Comparison of ENCODE assay signal across 12 cellular contexts in the genomic region with DNA sequence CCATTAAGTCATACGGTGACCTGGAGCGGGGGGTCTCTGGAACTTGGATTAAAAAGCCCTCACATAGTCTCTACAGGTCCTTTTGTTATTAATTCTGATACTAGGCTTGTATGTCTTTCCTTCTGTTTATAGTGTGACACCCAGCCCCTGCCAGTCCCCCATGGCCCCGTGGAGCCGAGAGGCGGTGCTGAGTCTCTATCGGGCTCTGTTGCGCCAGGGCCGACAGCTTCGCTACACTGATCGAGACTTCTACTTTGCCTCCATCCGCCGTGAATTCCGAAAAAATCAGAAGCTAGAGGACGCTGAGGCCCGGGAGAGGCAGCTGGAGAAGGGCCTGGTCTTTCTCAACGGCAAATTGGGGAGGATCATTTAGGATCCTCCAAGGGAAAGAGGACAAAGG. TPM values are rescaled to one million over a fixed set of nuclear protein-coding genes. Genes with fewer than 3 reads are reported as not detected.
DNase-seq lines count a peak whose midpoint lies in the region; ATAC-seq and TF ChIP-seq lines count a peak whose summit lies in the region.
"Had no signal": no experiment of that assay in that cellular context is flagged by ENCODE, and none has a peak within 500 bp of the region (broad histone marks: within the 10 kb centered on the region; RNA-seq: fewer than 3 reads in every experiment).

No MANE protein-coding gene starts in this region.

- peak overlapping the region; percentile 92 for H3K27ac Mint-ChIP-seq in CD4-positive, alpha-beta T cell
- peak overlapping the region; percentile 34 for H3K27ac Mint-ChIP-seq in activated naive CD8-positive, alpha-beta T cell
- H3K27ac Mint-ChIP-seq in naive thymus-derived CD8-positive, alpha-beta T cell, result peak overlapping the region in 6 of 10 donors; percentile 13 to 96 (median 58)

- H3K9me3 Mint-ChIP-seq in CD4-positive, alpha-beta T cell, result no peaks in the 10 kb centered on the region
- no peaks in the 10 kb centered on the region for H3K9me3 Mint-ChIP-seq in activated naive CD8-positive, alpha-beta T cell (ENCODE audit: low read depth)
- H3K9me3 Mint-ChIP-seq in naive thymus-derived CD8-positive, alpha-beta T cell, result no peaks in the 10 kb centered on the region

- no peaks in the 10 kb centered on the region for H3K27me3 ChIP-seq in CD4-positive, alpha-beta T cell (ENCODE audit: control insufficient read depth, insufficient read depth, low read length)

- peak overlapping the region; percentile 99 for H3K4me3 ChIP-seq in HFF-Myc (replicated peaks; ENCODE audit: low read depth, low read length)

- H3K36me3 Mint-ChIP-seq in CD4-positive, alpha-beta T cell (ENCODE audit: low read depth), result peaks cover 60% of the 10 kb centered on the region
- peaks cover 8% of the 10 kb centered on the region for H3K36me3 Mint-ChIP-seq in activated naive CD8-positive, alpha-beta T cell
- peaks cover 7 to 47% (median 20%) of the 10 kb centered on the region in 3 donors for H3K36me3 Mint-ChIP-seq in naive thymus-derived CD8-positive, alpha-beta T cell

- POLR2A ChIA-PET in CD4-positive, alpha-beta T cell (lab: Charles Lee), result interaction anchor here (0.6 to 4.1 kb wide), 3 partner anchors 16 to 506 kb away, joined by 3 to 69 read pairs (median 4); partner anchors contain the start of gene ATF4
- POLR2A ChIA-PET in naive thymus-derived CD8-positive, alpha-beta T cell (lab: Charles Lee), result interaction anchor here (6.5 kb wide), 1 partner anchor 18 kb away, joined by 72 read pairs; the partner anchor contains the start of gene ATF4

- peak overlapping the region; percentile 99 for H3K4me3 Mint-ChIP-seq in CD4-positive, alpha-beta T cell
- H3K4me3 Mint-ChIP-seq in activated naive CD8-positive, alpha-beta T cell, result peak overlapping the region; percentile 98
- peak overlapping the region in 9 of 10 donors; percentile 83 to 98 (median 96) for H3K4me3 Mint-ChIP-seq in naive thymus-derived CD8-positive, alpha-beta T cell

- no peaks in the 10 kb centered on the region for H3K9me3 ChIP-seq in CD4-positive, alpha-beta T cell (ENCODE audit: control insufficient read depth, low read length)
- H3K9me3 ChIP-seq: thoracic aorta had no signal

- H3K4me1 Mint-ChIP-seq in CD4-positive, alpha-beta T cell (ENCODE audit: low read depth), result peaks cover 55% of the 10 kb centered on the region
- H3K4me1 Mint-ChIP-seq in activated naive CD8-positive, alpha-beta T cell (ENCODE audit: low read depth), result peaks cover 49% of the 10 kb centered on the region
- H3K4me1 Mint-ChIP-seq in naive thymus-derived CD8-positive, alpha-beta T cell, result peaks cover 27 to 60% (median 53%) of the 10 kb centered on the region in 4 donors

- DNase-seq in CD4-positive, alpha-beta T cell, result no peak
- DNase-seq in HFF-Myc (ENCODE audit: extremely low read depth, low read depth) (no peak), islet precursor cell (no peak), inferior parietal cortex (ENCODE audit: extremely low spot score) (no peak)
- no peak for DNase-seq in naive thymus-derived CD8-positive, alpha-beta T cell
- DNase-seq in stimulated activated CD4-positive, alpha-beta T cell treated with anti-CD3 and anti-CD28 coated beads, Interleukin-12 subunit alpha, Interleukin-12 subunit beta, amount 100 ng/mL, for 4 hours, result no peak
- DNase-seq: DMS 273 treated with DMSO at 0.1 percent for 48 hours, mesendoderm, NCI-H1694 had no signal

- CTCF ChIA-PET in CD4-positive, alpha-beta T cell (lab: Charles Lee), result interaction anchor here (0.7 to 1.5 kb wide), 3 partner anchors 10 to 104 kb away, joined by 3 to 4 read pairs (median 3); partner anchors contain the start of gene TAB1

- ATAC-seq in CD4-positive, alpha-beta T cell (ENCODE audit: poor library complexity), result no peak
- no peak for ATAC-seq in naive thymus-derived CD8-positive, alpha-beta T cell
- no peak for ATAC-seq in HG02678 (IDR thresholded peaks at IDR 0.05; ENCODE audit: unreplicated experiment)

- H3K27ac ChIP-seq in CD4-positive, alpha-beta T cell (ENCODE audit: low read depth, low read length), result no peak overlapping the region
- H3K27ac ChIP-seq: thoracic aorta had no signal

- no peak for TF ChIP-seq CTCF in CD4-positive, alpha-beta T cell (IDR thresholded peaks at IDR 0.05)
- no peak for TF ChIP-seq CTCF in HFF-Myc (IDR thresholded peaks at IDR 0.05; ENCODE audit: low read depth, low read length, missing control alignments)

- no peaks in the 10 kb centered on the region for H3K27me3 Mint-ChIP-seq in CD4-positive, alpha-beta T cell
- H3K27me3 Mint-ChIP-seq in activated naive CD8-positive, alpha-beta T cell, result no peaks in the 10 kb centered on the region
- H3K27me3 Mint-ChIP-seq in naive thymus-derived CD8-positive, alpha-beta T cell, result no peaks in the 10 kb centered on the region

- intact Hi-C loops in CD4-positive, alpha-beta T cell (cut with DNase I, micrococcal nuclease), result loop anchor here in 1 of 2 experiments (5.0 to 10.0 kb wide), 2 partner anchors 102 to 259 kb away; partner anchors contain the start of gene PDGFB

RNA-seq across cellular contexts. Expression of gene MIEF1, which starts 2.0 kb away (rescaled TPM):
- 10 to 100 TPM; 19.8 to 20.4 TPM for total RNA-seq in CD4-positive, alpha-beta T cell
- total RNA-seq in naive thymus-derived CD8-positive, alpha-beta T cell, result 10 to 100 TPM; 41.8 to 47.8 TPM
- 10 to 100 TPM; 22.2 to 35.8 (median 25.9) TPM for polyA plus RNA-seq in naive thymus-derived CD8-positive, alpha-beta T cell

RNA-seq across cellular contexts. Expression of gene ATF4, which starts 16.3 kb away (rescaled TPM):
- 100 to 1,000 TPM; 358 to 365 TPM for total RNA-seq in CD4-positive, alpha-beta T cell
- total RNA-seq in naive thymus-derived CD8-positive, alpha-beta T cell, result 100 to 1,000 TPM; 301 to 312 TPM
- 100 to 1,000 TPM in 1 of 3 donors, 10 to 100 TPM in 2; 51.9 to 122 (median 61.0) TPM for polyA plus RNA-seq in naive thymus-derived CD8-positive, alpha-beta T cell

RNA-seq across cellular contexts. Expression of gene RPS19BP1, which starts 28.5 kb away (rescaled TPM):
- total RNA-seq in CD4-positive, alpha-beta T cell, result 10 to 100 TPM; 65.8 to 69.7 TPM
- total RNA-seq in naive thymus-derived CD8-positive, alpha-beta T cell, result 10 to 100 TPM; 76.1 to 78.2 TPM
- polyA plus RNA-seq in naive thymus-derived CD8-positive, alpha-beta T cell, result 100 to 1,000 TPM; 122 to 129 (median 128) TPM

RNA-seq across cellular contexts. Expression of gene MGAT3, which starts 47.3 kb away (rescaled TPM):
- total RNA-seq in CD4-positive, alpha-beta T cell, result under 1 TPM in 1 of 2 experiments, not detected in 1; 0.17 TPM
- total RNA-seq in naive thymus-derived CD8-positive, alpha-beta T cell, result under 1 TPM; 0.36 to 0.55 TPM
- polyA plus RNA-seq in naive thymus-derived CD8-positive, alpha-beta T cell, result under 1 TPM; 0.05 to 0.27 (median 0.11) TPM

Comparison
In these comparisons a context has a peak if more than half of its experiments do, and no peak if none do; other contexts are left out.
1. H3K27ac Mint-ChIP-seq: peak in every context shown above with its lines; median percentile 92 in CD4-positive, alpha-beta T cell; 58 in naive thymus-derived CD8-positive, alpha-beta T cell; 34 in activated naive CD8-positive, alpha-beta T cell.